8 cellular contexts compared by ENCODE assay signal in the genomic region with DNA sequence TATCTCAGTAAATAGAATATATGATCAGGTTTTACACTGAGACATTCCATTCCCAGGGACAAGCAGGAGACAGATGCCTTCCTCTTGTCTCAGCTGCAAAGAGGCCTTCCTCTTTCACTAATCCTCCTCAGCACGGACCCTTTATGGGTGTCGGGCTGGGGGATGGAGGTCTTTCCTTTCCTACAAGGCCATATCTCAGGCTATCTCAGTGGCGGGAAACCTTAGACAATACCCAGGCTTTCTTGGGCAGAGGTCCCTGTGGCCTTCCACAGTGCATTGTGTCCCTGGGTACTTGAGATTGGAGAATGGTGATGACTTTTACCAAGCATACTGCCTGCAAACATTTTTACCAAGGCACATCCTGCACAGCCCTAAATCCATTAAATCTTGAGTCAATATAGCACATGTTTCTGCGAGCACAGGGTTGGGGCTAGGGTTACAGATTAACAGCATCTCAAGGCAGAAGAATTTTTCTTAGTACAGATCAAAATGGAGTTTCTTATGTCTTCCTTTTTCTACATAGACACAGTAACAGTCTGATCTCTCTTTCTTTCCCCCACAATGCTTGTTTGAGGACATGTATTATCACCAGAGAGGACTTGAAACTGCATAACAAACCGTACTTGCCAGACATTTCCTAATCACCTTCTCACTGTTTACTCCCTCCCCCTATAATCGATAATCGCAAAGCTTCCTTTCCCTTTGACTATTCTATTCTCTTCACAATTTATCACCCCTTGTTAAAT. TPM values are rescaled to one million over a fixed set of nuclear protein-coding genes. Genes with fewer than 3 reads are reported as not detected.
DNase-seq lines count a peak whose midpoint lies in the region; ATAC-seq, FAIRE-seq and TF ChIP-seq lines count a peak whose summit lies in the region.
"Not testable (repeated sequence)": the region's sequence is repeated elsewhere in the genome, so short reads cannot be mapped to it uniquely, and the experiment has no call there.

No MANE protein-coding gene starts in this region.

- not testable (repeated sequence) for H3K4me3 Mint-ChIP-seq in CD4-positive, CD25-positive, alpha-beta regulatory T cell; HFFc6; activated CD4-positive, alpha-beta T cell treated with anti-CD3 and anti-CD28 coated beads for 36 hours; astrocyte (ENCODE audit: unreplicated experiment); glutamatergic neuron (ENCODE audit: unreplicated experiment); nephron progenitor cell; stimulated activated memory B cell treated with anti-CD40 and anti-IgM and Interleukin-4, amounts not matched to agents 10 μg/mL and 1 μg/mL and 100 μg/mL, for 72 hours

- H4K20me1 ChIP-seq in astrocyte (ENCODE audit: insufficient read depth, low read length), result not testable (repeated sequence)

- H3K14ac ChIP-seq in mesenchymal stem cell (ENCODE audit: low read length in 2 of 2), result not testable (repeated sequence)

- H4K8ac ChIP-seq in mesenchymal stem cell (ENCODE audit: low read length), result not testable (repeated sequence)

- H3K18ac ChIP-seq in mesenchymal stem cell (ENCODE audit: low read depth in 1 of 2, low read length in 2 of 2), result peak overlapping the region in 1 of 2 experiments; percentile 7

- WGBS in mesenchymal stem cell, result 75% methylated on average over 6 of the region's 7 CpGs

- H3K36me3 ChIP-seq in CD4-positive, CD25-positive, alpha-beta regulatory T cell (ENCODE audit: control insufficient read depth, insufficient read depth, low read length), result peaks cover 23% of the 10 kb centered on the region
- not testable (repeated sequence) for H3K36me3 ChIP-seq in astrocyte (ENCODE audit: insufficient read depth, low read length)
- H3K36me3 ChIP-seq in mesenchymal stem cell (ENCODE audit: control insufficient read depth in 1 of 2, insufficient read depth in 2 of 2, low read depth in 1 of 2, low read length in 2 of 2), result peaks cover 21 to 38% of the 10 kb centered on the region in 2 experiments

- H2AK5ac ChIP-seq in mesenchymal stem cell (ENCODE audit: low read length, severe bottlenecking), result not testable (repeated sequence)

- H3K4ac ChIP-seq in mesenchymal stem cell (ENCODE audit: low read depth in 1 of 2, low read length in 2 of 2), result not testable (repeated sequence)

- H3K36me3 Mint-ChIP-seq in CD4-positive, CD25-positive, alpha-beta regulatory T cell, result peaks cover 35% of the 10 kb centered on the region
- H3K36me3 Mint-ChIP-seq in HFFc6 (ENCODE audit: low read depth), result peaks cover 42% of the 10 kb centered on the region
- H3K36me3 Mint-ChIP-seq in activated CD4-positive, alpha-beta T cell treated with anti-CD3 and anti-CD28 coated beads for 36 hours (ENCODE audit: low read depth), result peaks cover 20% of the 10 kb centered on the region
- H3K36me3 Mint-ChIP-seq in astrocyte (ENCODE audit: low read depth, unreplicated experiment), result peaks cover 11% of the 10 kb centered on the region
- peaks cover 11% of the 10 kb centered on the region for H3K36me3 Mint-ChIP-seq in glutamatergic neuron (ENCODE audit: unreplicated experiment)
- peaks cover 78% of the 10 kb centered on the region for H3K36me3 Mint-ChIP-seq in nephron progenitor cell (ENCODE audit: low read depth)
- peaks cover 54% of the 10 kb centered on the region for H3K36me3 Mint-ChIP-seq in stimulated activated memory B cell treated with anti-CD40 and anti-IgM and Interleukin-4, amounts not matched to agents 10 μg/mL and 1 μg/mL and 100 μg/mL, for 72 hours

- POLR2A ChIA-PET in activated CD4-positive, alpha-beta T cell treated with anti-CD3 and anti-CD28 coated beads for 36 hours (lab: Charles Lee), result not testable (repeated sequence)

- not testable (repeated sequence) for H2BK120ac ChIP-seq in mesenchymal stem cell (ENCODE audit: low read depth, low read length)

- H3K9me3 ChIP-seq in CD4-positive, CD25-positive, alpha-beta regulatory T cell (ENCODE audit: control insufficient read depth in 2 of 2, low read length in 2 of 2); astrocyte (ENCODE audit: insufficient read depth, low read depth, low read length); mesenchymal stem cell (ENCODE audit: control insufficient read depth, low read length): not testable (repeated sequence)

- peak overlapping the region in 2 of 3 donors; percentile 44 to 59 for H3K27ac Mint-ChIP-seq in CD4-positive, CD25-positive, alpha-beta regulatory T cell
- H3K27ac Mint-ChIP-seq in HFFc6 (peak overlapping the region; percentile 46), astrocyte (ENCODE audit: unreplicated experiment) (peak overlapping the region; percentile 13), glutamatergic neuron (ENCODE audit: unreplicated experiment) (peak overlapping the region; percentile 73), nephron progenitor cell (peak overlapping the region; percentile 30)
- H3K27ac Mint-ChIP-seq in activated CD4-positive, alpha-beta T cell treated with anti-CD3 and anti-CD28 coated beads for 36 hours, result peak overlapping the region; percentile 29
- H3K27ac Mint-ChIP-seq in stimulated activated memory B cell treated with anti-CD40 and anti-IgM and Interleukin-4, amounts not matched to agents 10 μg/mL and 1 μg/mL and 100 μg/mL, for 72 hours, result peak overlapping the region; percentile 23

- peaks cover 24% of the 10 kb centered on the region for H3K79me1 ChIP-seq in mesenchymal stem cell (replicated peaks; ENCODE audit: low read length, poor library complexity, severe bottlenecking)

- H3K27me3 ChIP-seq in CD4-positive, CD25-positive, alpha-beta regulatory T cell (ENCODE audit: control insufficient read depth, insufficient read depth, low read length); astrocyte (ENCODE audit: insufficient read depth, low read length); mesenchymal stem cell (ENCODE audit: control insufficient read depth in 1 of 2, insufficient read depth in 1 of 2, low read length in 2 of 2): not testable (repeated sequence)

- not testable (repeated sequence) for H2AFZ ChIP-seq in astrocyte (ENCODE audit: low read depth, low read length); mesenchymal stem cell (ENCODE audit: low read depth, low read length)

- H3K27ac ChIP-seq in CD4-positive, CD25-positive, alpha-beta regulatory T cell (ENCODE audit: insufficient read depth, low read length, poor library complexity, severe bottlenecking); astrocyte (ENCODE audit: low read depth, low read length): not testable (repeated sequence)
- peak overlapping the region; percentile 52 for H3K27ac ChIP-seq in mesenchymal stem cell (ENCODE audit: low read length, poor library complexity, severe bottlenecking)

- DNase-seq in CD4-positive, CD25-positive, alpha-beta regulatory T cell; HFFc6; activated CD4-positive, alpha-beta T cell treated with anti-CD3 and anti-CD28 coated beads for 36 hours; astrocyte (ENCODE audit: low read depth); glutamatergic neuron; mesenchymal stem cell; nephron progenitor cell: not testable (repeated sequence)

- H3K4me1 ChIP-seq in CD4-positive, CD25-positive, alpha-beta regulatory T cell (ENCODE audit: control insufficient read depth, insufficient read depth, low read length, poor library complexity, severe bottlenecking); astrocyte (ENCODE audit: insufficient read depth, low read length): not testable (repeated sequence)
- H3K4me1 ChIP-seq in mesenchymal stem cell (ENCODE audit: control insufficient read depth, insufficient read depth, low read depth, low read length), result peaks cover 13% of the 10 kb centered on the region

- H3K4me2 ChIP-seq in astrocyte (ENCODE audit: low read length), result not testable (repeated sequence)
- H3K4me2 ChIP-seq in mesenchymal stem cell (ENCODE audit: low read length, poor library complexity, severe bottlenecking), result peak overlapping the region; percentile 17

- not testable (repeated sequence) for H3K4me3 ChIP-seq in CD4-positive, CD25-positive, alpha-beta regulatory T cell (ENCODE audit: low read depth, low read length); astrocyte (ENCODE audit: insufficient read depth, low read depth, low read length); mesenchymal stem cell (ENCODE audit: insufficient read depth in 1 of 2, low read depth in 1 of 2, low read length in 2 of 2)

- H3K79me2 ChIP-seq in astrocyte (ENCODE audit: insufficient read depth, low read length), result peaks cover 15% of the 10 kb centered on the region

- not testable (repeated sequence) for TF ChIP-seq CTCF in HFFc6 (IDR thresholded peaks at IDR 0.05); astrocyte (IDR thresholded peaks at IDR 0.05; ENCODE audit: insufficient read depth, low read depth, low read length); glutamatergic neuron (IDR thresholded peaks at IDR 0.05; ENCODE audit: partially characterized antibody, unreplicated experiment); nephron progenitor cell (IDR thresholded peaks at IDR 0.05)

- FAIRE-seq in astrocyte (lab: Jason Lieb, UNC), result not testable (repeated sequence)

- H2BK15ac ChIP-seq in mesenchymal stem cell (ENCODE audit: low read depth, poor library complexity, severe bottlenecking), result not testable (repeated sequence)

- ATAC-seq in CD4-positive, CD25-positive, alpha-beta regulatory T cell (ENCODE audit: low read depth in 2 of 2); activated CD4-positive, alpha-beta T cell treated with anti-CD3 and anti-CD28 coated beads for 36 hours; stimulated activated memory B cell treated with anti-CD40 and anti-IgM and Interleukin-4, amounts not matched to agents 10 μg/mL and 1 μg/mL and 100 μg/mL, for 72 hours: not testable (repeated sequence)

- CTCF ChIA-PET in activated CD4-positive, alpha-beta T cell treated with anti-CD3 and anti-CD28 coated beads for 36 hours (lab: Charles Lee), result not testable (repeated sequence)

- H3K23ac ChIP-seq in mesenchymal stem cell (ENCODE audit: low read length in 2 of 2), result not testable (repeated sequence)

- intact Hi-C loops in activated CD4-positive, alpha-beta T cell treated with anti-CD3 and anti-CD28 coated beads for 36 hours (cut with DNase I, micrococcal nuclease), result not testable (repeated sequence)

- H2BK12ac ChIP-seq in mesenchymal stem cell (ENCODE audit: low read length in 2 of 2), result not testable (repeated sequence)

- not testable (repeated sequence) for H2BK5ac ChIP-seq in mesenchymal stem cell (ENCODE audit: low read depth, low read length, poor library complexity, severe bottlenecking)

- H4K91ac ChIP-seq in mesenchymal stem cell (ENCODE audit: low read length), result not testable (repeated sequence)

- not testable (repeated sequence) for H3K27me3 Mint-ChIP-seq in CD4-positive, CD25-positive, alpha-beta regulatory T cell; HFFc6 (ENCODE audit: insufficient read depth); activated CD4-positive, alpha-beta T cell treated with anti-CD3 and anti-CD28 coated beads for 36 hours; astrocyte (ENCODE audit: low read depth, unreplicated experiment); glutamatergic neuron (ENCODE audit: unreplicated experiment); nephron progenitor cell (ENCODE audit: low read depth, poor library complexity); stimulated activated memory B cell treated with anti-CD40 and anti-IgM and Interleukin-4, amounts not matched to agents 10 μg/mL and 1 μg/mL and 100 μg/mL, for 72 hours

- peaks cover 9 to 40% (median 37%) of the 10 kb centered on the region in 4 donors for H3K4me1 Mint-ChIP-seq in CD4-positive, CD25-positive, alpha-beta regulatory T cell
- H3K4me1 Mint-ChIP-seq in HFFc6 (ENCODE audit: low read depth) (peaks cover 48% of the 10 kb centered on the region), astrocyte (ENCODE audit: low read depth, unreplicated experiment) (peaks cover 12% of the 10 kb centered on the region), nephron progenitor cell (peaks cover 31% of the 10 kb centered on the region)
- H3K4me1 Mint-ChIP-seq in activated CD4-positive, alpha-beta T cell treated with anti-CD3 and anti-CD28 coated beads for 36 hours, result peaks cover 19% of the 10 kb centered on the region
- not testable (repeated sequence) for H3K4me1 Mint-ChIP-seq in glutamatergic neuron (ENCODE audit: low read depth, unreplicated experiment)
- peaks cover 28% of the 10 kb centered on the region for H3K4me1 Mint-ChIP-seq in stimulated activated memory B cell treated with anti-CD40 and anti-IgM and Interleukin-4, amounts not matched to agents 10 μg/mL and 1 μg/mL and 100 μg/mL, for 72 hours

- H3K9me3 Mint-ChIP-seq in CD4-positive, CD25-positive, alpha-beta regulatory T cell; HFFc6; activated CD4-positive, alpha-beta T cell treated with anti-CD3 and anti-CD28 coated beads for 36 hours (ENCODE audit: low read depth); astrocyte (ENCODE audit: unreplicated experiment); glutamatergic neuron (ENCODE audit: unreplicated experiment); nephron progenitor cell; stimulated activated memory B cell treated with anti-CD40 and anti-IgM and Interleukin-4, amounts not matched to agents 10 μg/mL and 1 μg/mL and 100 μg/mL, for 72 hours: not testable (repeated sequence)

- H3K9ac ChIP-seq in astrocyte (ENCODE audit: low read length); mesenchymal stem cell (ENCODE audit: low read length): not testable (repeated sequence)

RNA-seq across cellular contexts. Expression of gene ANXA2R, which starts 37.5 kb away (rescaled TPM):
- total RNA-seq in CD4-positive, CD25-positive, alpha-beta regulatory T cell, result 38.7 TPM
- polyA plus RNA-seq in CD4-positive, CD25-positive, alpha-beta regulatory T cell, result 10 to 100 TPM; 35.8 to 69.7 (median 55.7) TPM
- total RNA-seq in HFFc6 (2021; fragmentation: NEBNext Ultra II Directional; extraction: Animal tissue kit (Norgen Biotek cat#: 25700)), result 1 to 10 TPM in 3 of 6 experiments, under 1 TPM in 3; 0.85 to 1.5 (median 1.1) TPM
- total RNA-seq in activated CD4-positive, alpha-beta T cell treated with anti-CD3 and anti-CD28 coated beads for 36 hours, result 1 to 10 TPM; 3.2 to 4.6 TPM
- total RNA-seq in astrocyte, result 0.50 and 0.77 TPM in 2 replicates
- 1.6 TPM for total RNA-seq in glutamatergic neuron (ENCODE audit: unreplicated experiment)
- 1.8 TPM for polyA plus RNA-seq in mesenchymal stem cell (2013, experiment 1 of 2)
- polyA plus RNA-seq in mesenchymal stem cell (2013, experiment 2 of 2), result 1.8 TPM

RNA-seq across cellular contexts. Expression of gene ZNF131, which starts 43.1 kb away (rescaled TPM):
- total RNA-seq in CD4-positive, CD25-positive, alpha-beta regulatory T cell, result 77.9 TPM
- 10 to 100 TPM; 41.4 to 62.6 (median 53.8) TPM for polyA plus RNA-seq in CD4-positive, CD25-positive, alpha-beta regulatory T cell
- total RNA-seq in HFFc6 (2021; fragmentation: NEBNext Ultra II Directional; extraction: Animal tissue kit (Norgen Biotek cat#: 25700)), result 10 to 100 TPM; 29.1 to 34.3 (median 31.8) TPM
- 10 to 100 TPM; 30.9 to 33.4 TPM for total RNA-seq in activated CD4-positive, alpha-beta T cell treated with anti-CD3 and anti-CD28 coated beads for 36 hours
- 25.7 and 28.7 TPM in 2 replicates for total RNA-seq in astrocyte
- total RNA-seq in glutamatergic neuron (ENCODE audit: unreplicated experiment), result 42.9 TPM
- 27.1 TPM for polyA plus RNA-seq in mesenchymal stem cell (2013, experiment 1 of 2)
- 24.9 TPM for polyA plus RNA-seq in mesenchymal stem cell (2013, experiment 2 of 2)

Comparison
In these comparisons a context has a peak if more than half of its experiments do, and no peak if none do; other contexts are left out.
1. H3K27ac Mint-ChIP-seq: peak in every context shown above with its lines; median percentile 73 in glutamatergic neuron; 52 in CD4-positive, CD25-positive, alpha-beta regulatory T cell; 46 in HFFc6; 30 in nephron progenitor cell; 29 in activated CD4-positive, alpha-beta T cell treated with anti-CD3 and anti-CD28 coated beads for 36 hours; 23 in stimulated activated memory B cell treated with anti-CD40 and anti-IgM and Interleukin-4, amounts not matched to agents 10 μg/mL and 1 μg/mL and 100 μg/mL, for 72 hours; 13 in astrocyte.